In genomic region chr14:104286086-104286485, GRCh38 we compare ENCODE assay signal across 22 cellular contexts.
"Had no signal": no experiment of that assay in that cellular context is flagged by ENCODE, and none has a peak within 500 bp of the region (broad histone marks: within the 10 kb centered on the region; RNA-seq: fewer than 3 reads in every experiment).

No MANE protein-coding gene starts in this region.

- H3K4me3 ChIP-seq: esophagus squamous epithelium, gastrocnemius medialis, lung, tibial artery had no signal

- H3K36me3 ChIP-seq: esophagus squamous epithelium, gastrocnemius medialis, tibial artery had no signal

- H3K4me3 Mint-ChIP-seq: activated CD4-positive, alpha-beta T cell treated with anti-CD3 and anti-CD28 coated beads, Interleukin-2, amount 10 ng/mL, durations not matched to agents 7 days and 5 days; activated CD8-positive, alpha-beta memory T cell treated with anti-CD3 and anti-CD28 coated beads, Interleukin-2, amount 10 ng/mL, durations not matched to agents 7 days and 5 days; activated CD8-positive, alpha-beta T cell treated with anti-CD3 and anti-CD28 coated beads for 36 hours; activated naive CD4-positive, alpha-beta T cell treated with anti-CD3 and anti-CD28 coated beads, Interleukin-2, amount 10 ng/mL, durations not matched to agents 7 days and 5 days; brain; naive thymus-derived CD4-positive, alpha-beta T cell; neural crest cell; stimulated activated effector memory CD8-positive, alpha-beta T cell treated with anti-CD3 and anti-CD28 coated beads, Interleukin-12 subunit alpha, Interleukin-12 subunit beta, amount 100 ng/mL, for 72 hours; stimulated activated naive CD8-positive, alpha-beta T cell treated with anti-CD3 and anti-CD28 coated beads, Interleukin-15, amount 100 ng/mL, for 72 hours had no signal

- H3K27ac ChIP-seq: esophagus squamous epithelium, gastrocnemius medialis, tibial artery had no signal

- ATAC-seq: activated CD4-positive, CD25-positive, alpha-beta regulatory T cell treated with anti-CD3 and anti-CD28 coated beads, Interleukin-2, amount 50 U/mL, for 24 hours; activated CD8-positive, alpha-beta memory T cell treated with anti-CD3 and anti-CD28 coated beads, Interleukin-2, amount 10 ng/mL, durations not matched to agents 7 days and 5 days; activated CD8-positive, alpha-beta T cell treated with anti-CD3 and anti-CD28 coated beads for 36 hours; gastrocnemius medialis; left colon; naive thymus-derived CD4-positive, alpha-beta T cell; stimulated activated effector memory CD8-positive, alpha-beta T cell treated with anti-CD3 and anti-CD28 coated beads, Interleukin-12 subunit alpha, Interleukin-12 subunit beta, amount 100 ng/mL, for 72 hours; stimulated activated naive CD8-positive, alpha-beta T cell treated with anti-CD3 and anti-CD28 coated beads, Interleukin-15, amount 100 ng/mL, for 72 hours had no signal

- H3K4me1 Mint-ChIP-seq: activated CD4-positive, alpha-beta T cell treated with anti-CD3 and anti-CD28 coated beads, Interleukin-2, amount 10 ng/mL, durations not matched to agents 7 days and 5 days; activated CD8-positive, alpha-beta memory T cell treated with anti-CD3 and anti-CD28 coated beads, Interleukin-2, amount 10 ng/mL, durations not matched to agents 7 days and 5 days; activated naive CD4-positive, alpha-beta T cell treated with anti-CD3 and anti-CD28 coated beads, Interleukin-2, amount 10 ng/mL, durations not matched to agents 7 days and 5 days; stimulated activated effector memory CD8-positive, alpha-beta T cell treated with anti-CD3 and anti-CD28 coated beads, Interleukin-12 subunit alpha, Interleukin-12 subunit beta, amount 100 ng/mL, for 72 hours; stimulated activated naive CD8-positive, alpha-beta T cell treated with anti-CD3 and anti-CD28 coated beads, Interleukin-15, amount 100 ng/mL, for 72 hours had no signal

- DNase-seq: activated CD4-positive, alpha-beta T cell treated with anti-CD3 and anti-CD28 coated beads, Interleukin-2, amount 10 ng/mL, durations not matched to agents 7 days and 5 days; activated CD8-positive, alpha-beta memory T cell treated with anti-CD3 and anti-CD28 coated beads, Interleukin-2, amount 10 ng/mL, durations not matched to agents 7 days and 5 days; activated CD8-positive, alpha-beta T cell treated with anti-CD3 and anti-CD28 coated beads for 36 hours; activated effector memory CD4-positive, alpha-beta T cell treated with anti-CD3 and anti-CD28 coated beads, Interleukin-2, amount 50 U/mL, for 16 hours; activated naive CD4-positive, alpha-beta T cell treated with anti-CD3 and anti-CD28 coated beads, Interleukin-2, amount 10 ng/mL, durations not matched to agents 7 days and 5 days; activated T-cell treated with anti-CD3 and anti-CD28 coated beads for 4 hours; caudate nucleus; esophagus squamous epithelium; gastrocnemius medialis; head of caudate nucleus; naive thymus-derived CD4-positive, alpha-beta T cell; stimulated activated CD4-positive, alpha-beta T cell treated with anti-CD3 and anti-CD28 coated beads, Interleukin-2, amount 100 ng/mL, for 24 hours; stimulated activated naive CD8-positive, alpha-beta T cell treated with anti-CD3 and anti-CD28 coated beads, Interleukin-15, amount 100 ng/mL, for 72 hours; tibial artery had no signal

- H3K9me3 ChIP-seq: esophagus squamous epithelium, gastrocnemius medialis, tibial artery had no signal

- H3K27ac Mint-ChIP-seq: activated CD4-positive, alpha-beta T cell treated with anti-CD3 and anti-CD28 coated beads, Interleukin-2, amount 10 ng/mL, durations not matched to agents 7 days and 5 days; activated CD8-positive, alpha-beta memory T cell treated with anti-CD3 and anti-CD28 coated beads, Interleukin-2, amount 10 ng/mL, durations not matched to agents 7 days and 5 days; activated CD8-positive, alpha-beta T cell treated with anti-CD3 and anti-CD28 coated beads for 36 hours; activated naive CD4-positive, alpha-beta T cell treated with anti-CD3 and anti-CD28 coated beads, Interleukin-2, amount 10 ng/mL, durations not matched to agents 7 days and 5 days; naive thymus-derived CD4-positive, alpha-beta T cell; stimulated activated effector memory CD8-positive, alpha-beta T cell treated with anti-CD3 and anti-CD28 coated beads, Interleukin-12 subunit alpha, Interleukin-12 subunit beta, amount 100 ng/mL, for 72 hours; stimulated activated naive CD8-positive, alpha-beta T cell treated with anti-CD3 and anti-CD28 coated beads, Interleukin-15, amount 100 ng/mL, for 72 hours had no signal

- H3K36me3 Mint-ChIP-seq: activated CD8-positive, alpha-beta memory T cell treated with anti-CD3 and anti-CD28 coated beads, Interleukin-2, amount 10 ng/mL, durations not matched to agents 7 days and 5 days; activated naive CD4-positive, alpha-beta T cell treated with anti-CD3 and anti-CD28 coated beads, Interleukin-2, amount 10 ng/mL, durations not matched to agents 7 days and 5 days; brain; naive thymus-derived CD4-positive, alpha-beta T cell; stimulated activated effector memory CD8-positive, alpha-beta T cell treated with anti-CD3 and anti-CD28 coated beads, Interleukin-12 subunit alpha, Interleukin-12 subunit beta, amount 100 ng/mL, for 72 hours had no signal

- H3K4me1 ChIP-seq: gastrocnemius medialis, tibial artery had no signal

- H3K27me3 Mint-ChIP-seq: activated CD4-positive, alpha-beta T cell treated with anti-CD3 and anti-CD28 coated beads, Interleukin-2, amount 10 ng/mL, durations not matched to agents 7 days and 5 days; activated CD8-positive, alpha-beta memory T cell treated with anti-CD3 and anti-CD28 coated beads, Interleukin-2, amount 10 ng/mL, durations not matched to agents 7 days and 5 days; activated CD8-positive, alpha-beta T cell treated with anti-CD3 and anti-CD28 coated beads for 36 hours; activated naive CD4-positive, alpha-beta T cell treated with anti-CD3 and anti-CD28 coated beads, Interleukin-2, amount 10 ng/mL, durations not matched to agents 7 days and 5 days; naive thymus-derived CD4-positive, alpha-beta T cell; stimulated activated naive CD8-positive, alpha-beta T cell treated with anti-CD3 and anti-CD28 coated beads, Interleukin-15, amount 100 ng/mL, for 72 hours had no signal

- FAIRE-seq: colon, islet of Langerhans had no signal
